25 cellular contexts compared by ENCODE assay signal in genomic region chr5:107296572-107296971, GRCh38.
DNase-seq lines count a peak whose midpoint lies in the region; ATAC-seq, FAIRE-seq and TF ChIP-seq lines count a peak whose summit lies in the region.
"Had no signal": no experiment of that assay in that cellular context is flagged by ENCODE, and none has a peak within 500 bp of the region (broad histone marks: within the 10 kb centered on the region; RNA-seq: fewer than 3 reads in every experiment).

No MANE protein-coding gene starts in this region.

- DNase-seq in COR-L47 (lab: John Stamatoyannopoulos, UW) (peak; percentile 35), GM12878 (ENCODE audit: low read depth, low spot score) (peak; percentile 55), DMS53 treated with DMSO at 0.1 percent for 48 hours (lab: John Stamatoyannopoulos, UW; ENCODE audit: unreplicated experiment) (no peak), SW 1271 (lab: John Stamatoyannopoulos, UW) (no peak), HUDEP-2 (lab: John Stamatoyannopoulos, UW; ENCODE audit: unreplicated experiment in 76 of 76) (no peak), right lobe of liver (no peak)
- DNase-seq: activated CD4-positive, alpha-beta T cell treated with anti-CD3 and anti-CD28 coated beads, Interleukin-2, amount 50 U/mL, for 48 hours; activated naive CD4-positive, alpha-beta T cell; amygdala; EL; GOT3; kidney glomerular epithelial cell; MM.1S; naive B cell; NCI-H2029; NCI-H446; SHP77 treated with DMSO at 0.1 percent for 48 hours; sigmoid colon; testis had no signal

- no TSS peak for BruUV-seq in GM12878 (replicated peaks; lab: Mats Ljungman, UMichigan)

- H3K36me3 ChIP-seq in GM12878 (ENCODE audit: control insufficient read depth in 2 of 2, insufficient read depth in 2 of 2, low read length in 1 of 2) (no peaks in the 10 kb centered on the region), right lobe of liver (no peaks in the 10 kb centered on the region)
- H3K36me3 ChIP-seq: cardiac muscle cell, sigmoid colon had no signal

- H3K9me3 ChIP-seq in GM12878 (replicated peaks; ENCODE audit: control insufficient read depth, insufficient read depth, low read length): no peaks in the 10 kb centered on the region; the same call in 2 of the 3 replicates
- H3K9me3 ChIP-seq in right lobe of liver: no peaks in the 10 kb centered on the region
- H3K9me3 ChIP-seq: sigmoid colon, testis had no signal

- TF ChIP-seq EP300 in GM12878 (IDR thresholded peaks at IDR 0.05; ENCODE audit: borderline replicate concordance in 1 of 2, control insufficient read depth in 1 of 2, low read depth in 2 of 2, low read length in 2 of 2): no peak

- WGBS in GM12878 (ENCODE audit: insufficient coverage, insufficient replicate concordance, low lambda C conversion rate, missing lambda C conversion rate): 44% methylated on average over 2 of the region's 2 CpGs
- 36% methylated on average over 2 of the region's 2 CpGs for WGBS in right lobe of liver (ENCODE audit: insufficient coverage, low coverage, low lambda C conversion rate, missing lambda C conversion rate)

- RAD21 ChIA-PET in GM12878 (lab: Charles Lee; ENCODE audit: unreplicated experiment): interaction anchor here (1.0 to 1.9 kb wide), 7 partner anchors 10 to 276 kb away, joined by 3 to 10 read pairs (median 5); no protein-coding TSS in a partner anchor

- CTCF ChIA-PET in GM12878 (lab: Yijun Ruan, JAX): interaction anchor here (0.6 to 4.2 kb wide), 6 partner anchors 10 to 67 kb away, joined by 3 to 26 read pairs (median 6); no protein-coding TSS in a partner anchor

- TF ChIP-seq RAD21 in GM12878 (IDR thresholded peaks at IDR 0.05; ENCODE audit: insufficient read depth, low read depth, low read length): no peak

- SMC1A ChIA-PET in GM12878 (lab: Charles Lee; ENCODE audit: uncharacterized antibody, unreplicated experiment): interaction anchor here (1.1 to 2.3 kb wide), 12 partner anchors 10 to 275 kb away, joined by 3 to 9 read pairs (median 6); no protein-coding TSS in a partner anchor

- no peak for TF ChIP-seq CTCF in GM12878 (IDR thresholded peaks at IDR 0.05 in 2 of 3, conservative IDR thresholded peaks at IDR 0.05 in 1 of 3; ENCODE audit: control insufficient read depth in 2 of 3, extremely low read depth in 1 of 3, insufficient read depth in 1 of 3, low read depth in 3 of 3, low read length in 3 of 3)
- no peak for TF ChIP-seq CTCF in right lobe of liver (IDR thresholded peaks at IDR 0.05)

- POLR2A ChIA-PET in GM12878 (lab: Charles Lee): no interaction called here

- no peaks in the 10 kb centered on the region for H4K20me1 ChIP-seq in GM12878 (ENCODE audit: control insufficient read depth, insufficient read depth)

- no peaks in the 10 kb centered on the region for H3K27me3 ChIP-seq in GM12878 (replicated peaks in 1 of 2; ENCODE audit: control insufficient read depth in 2 of 2, insufficient read depth in 2 of 2, low read length in 1 of 2)
- no peaks in the 10 kb centered on the region for H3K27me3 ChIP-seq in right lobe of liver
- H3K27me3 ChIP-seq: cardiac muscle cell, sigmoid colon, testis had no signal

- no peak for TF ChIP-seq POLR2A in GM12878 (IDR thresholded peaks at IDR 0.05; ENCODE audit: low read depth, low read length)
- TF ChIP-seq POLR2A in right lobe of liver (IDR thresholded peaks at IDR 0.05): no peak

- no peak overlapping the region for H3K27ac ChIP-seq in GM12878 (ENCODE audit: control insufficient read depth, insufficient read depth)
- no peak overlapping the region for H3K27ac ChIP-seq in right lobe of liver
- H3K27ac ChIP-seq: cardiac muscle cell, parathyroid adenoma, sigmoid colon, testis had no signal

- H3K4me1 ChIP-seq in GM12878 (ENCODE audit: control insufficient read depth, insufficient read depth, low read length) (peaks cover 14% of the 10 kb centered on the region; the same call in 1 of the 2 replicates), right lobe of liver (no peaks in the 10 kb centered on the region)
- H3K4me1 ChIP-seq: parathyroid adenoma, testis had no signal

- H2AFZ ChIP-seq in GM12878 (ENCODE audit: control insufficient read depth, low read depth, low read length): no peak overlapping the region
- H2AFZ ChIP-seq: parathyroid adenoma had no signal

- ATAC-seq in GM18909 (IDR thresholded peaks at IDR 0.05; ENCODE audit: poor library complexity, unreplicated experiment) (peak; percentile 34), HG03139 (IDR thresholded peaks at IDR 0.05; ENCODE audit: unreplicated experiment) (peak; percentile 41), GM12878 (peak; percentile 32), right lobe of liver (no peak)
- ATAC-seq: esophagus mucosa; stimulated activated memory B cell treated with anti-CD40 and anti-IgM and Interleukin-4, amounts not matched to agents 10 μg/mL and 1 μg/mL and 100 μg/mL, for 72 hours had no signal

- no peak overlapping the region for H3K4me3 ChIP-seq in GM12878
- no peak overlapping the region for H3K4me3 ChIP-seq in right lobe of liver
- H3K4me3 ChIP-seq: cardiac muscle cell, sigmoid colon, testis had no signal

- no peak for FAIRE-seq in GM12878 (lab: Jason Lieb, UNC)

- no peaks in the 10 kb centered on the region for H3K79me2 ChIP-seq in GM12878 (ENCODE audit: control insufficient read depth, insufficient read depth, low read length)
- H3K79me2 ChIP-seq: parathyroid adenoma had no signal

- intact Hi-C loops in GM12878 (cut with micrococcal nuclease; ENCODE audit: unreplicated experiment): no loop called here
- intact Hi-C loops in right lobe of liver (cut with DNase I): no loop called here

- H3K9ac ChIP-seq in GM12878 (ENCODE audit: control insufficient read depth, insufficient read depth, low read length): no peak overlapping the region
- H3K9ac ChIP-seq: parathyroid adenoma had no signal

- in situ Hi-C loops in GM12878 (cut with MboI): no loop called here

- no peak overlapping the region for H3K4me2 ChIP-seq in GM12878 (ENCODE audit: control insufficient read depth, insufficient read depth)

TF ChIP-seq in GM12878, 131 proteins besides CTCF, POLR2A, EP300 and RAD21:
- TF ChIP-seq HDAC2 (IDR thresholded peaks at IDR 0.05) (no peak), YY1 (IDR thresholded peaks at IDR 0.05; ENCODE audit: low read depth, low read length) (no peak), USF2 (IDR thresholded peaks at IDR 0.05; ENCODE audit: borderline replicate concordance, low read depth, low read length) (no peak), EGR1 (IDR thresholded peaks at IDR 0.05; ENCODE audit: borderline replicate concordance in 1 of 2, low read depth in 2 of 2, low read length in 2 of 2) (no peak), HDGF (IDR thresholded peaks at IDR 0.05) (no peak), IKZF1 (conservative IDR thresholded peaks at IDR 0.05) (peak; percentile 59; the same call in 1 of the 2 replicates), IKZF2 (IDR thresholded peaks at IDR 0.05) (peak; percentile 69 to 83; a peak in 3 of 4 replicates), RUNX3 (IDR thresholded peaks at IDR 0.05; ENCODE audit: low read length) (peak; percentile 72), MEF2B (IDR thresholded peaks at IDR 0.05; ENCODE audit: partially characterized antibody, poor library complexity, severe bottlenecking) (peak; percentile 32)
TF ChIP-seq in GM12878: peak in this region for 4.

Comparison
In these comparisons a context has a peak if more than half of its experiments do, and no peak if none do; other contexts are left out.
1. DNase-seq: peak in COR-L47 (single experiment) and GM12878 (single experiment); none in DMS53 treated with DMSO at 0.1 percent for 48 hours (single experiment), SW 1271 (0 of 2), HUDEP-2 (0 of 76) and right lobe of liver (0 of 3).
2. ATAC-seq: peak in GM18909 (single experiment), HG03139 (single experiment) and GM12878 (single experiment); none in right lobe of liver (0 of 4).